In the genomic region with DNA sequence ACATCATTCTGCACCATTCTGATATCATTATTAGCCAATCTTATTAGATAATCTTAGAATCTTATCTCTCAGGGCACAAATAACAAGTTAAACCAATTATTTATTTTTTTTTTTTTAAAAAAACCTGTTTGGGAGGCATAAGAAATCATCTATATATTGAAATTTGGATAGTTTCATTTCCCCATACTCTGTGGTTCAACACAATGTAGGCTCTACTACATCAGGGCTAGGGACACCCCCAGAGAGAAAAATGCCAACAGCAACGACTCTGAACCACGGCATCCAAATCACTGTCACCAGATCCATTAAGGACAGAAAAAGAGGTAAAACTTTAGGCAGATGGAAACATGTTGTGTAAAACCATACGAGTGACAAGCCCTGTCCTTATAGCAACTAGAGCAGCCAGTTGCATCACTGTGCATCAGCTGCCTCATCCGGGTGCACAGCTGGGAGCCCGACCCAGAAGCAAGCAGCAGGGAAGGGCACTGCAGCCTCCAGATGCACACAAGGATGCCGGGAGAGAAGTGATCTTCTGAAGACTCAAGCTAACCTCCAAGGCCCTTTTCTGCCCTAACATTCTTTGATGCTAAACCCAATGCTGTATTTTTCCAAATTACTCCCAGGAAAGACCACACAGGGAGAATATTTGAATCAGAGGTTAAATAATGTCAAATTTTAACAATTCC, we compare ENCODE assay signal across 1 cellular context.
TF ChIP-seq lines count a peak whose summit lies in the region.

No MANE protein-coding gene starts in this region.

TF ChIP-seq in H1, 55 proteins besides CTCF, POLR2A, EP300 and RAD21 (continued from another document):
- TF ChIP-seq NRF1 (IDR thresholded peaks at IDR 0.05; ENCODE audit: low read depth, low read length) (no peak), SIX5 (IDR thresholded peaks at IDR 0.05; ENCODE audit: low read depth, low read length) (no peak)
- TF ChIP-seq, protein P1, sequence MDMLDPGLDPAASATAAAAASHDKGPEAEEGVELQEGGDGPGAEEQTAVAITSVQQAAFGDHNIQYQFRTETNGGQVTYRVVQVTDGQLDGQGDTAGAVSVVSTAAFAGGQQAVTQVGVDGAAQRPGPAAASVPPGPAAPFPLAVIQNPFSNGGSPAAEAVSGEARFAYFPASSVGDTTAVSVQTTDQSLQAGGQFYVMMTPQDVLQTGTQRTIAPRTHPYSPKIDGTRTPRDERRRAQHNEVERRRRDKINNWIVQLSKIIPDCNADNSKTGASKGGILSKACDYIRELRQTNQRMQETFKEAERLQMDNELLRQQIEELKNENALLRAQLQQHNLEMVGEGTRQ (IDR thresholded peaks at IDR 0.05; ENCODE audit: low read length): no peak
